8 cellular contexts compared by ENCODE assay signal in genomic region chr5:149228610-149229297, GRCh38. TPM values are rescaled to one million over a fixed set of nuclear protein-coding genes. Genes with fewer than 3 reads are reported as not detected.
DNase-seq lines count a peak whose midpoint lies in the region; ATAC-seq and TF ChIP-seq lines count a peak whose summit lies in the region.

No MANE protein-coding gene starts in this region.

- peak; percentile 94 for TF ChIP-seq RAD21 in liver (IDR thresholded peaks at IDR 0.05)

- TF ChIP-seq CTCF in GM12872 (IDR thresholded peaks at IDR 0.05; ENCODE audit: insufficient read depth, low read depth, low read length) = peak; percentile 19; the same call in 1 of the 3 replicates
- TF ChIP-seq CTCF in colonic mucosa (IDR thresholded peaks at IDR 0.05) = peak; percentile 71
- peak; percentile 69 for TF ChIP-seq CTCF in liver (IDR thresholded peaks at IDR 0.05; ENCODE audit: low read depth, low read length, missing input control)

- no peak overlapping the region for H3K9ac ChIP-seq in colonic mucosa (ENCODE audit: low read depth in 2 of 2, low read length in 2 of 2)
- H3K9ac ChIP-seq in liver (ENCODE audit: low read depth in 1 of 2, low read length in 2 of 2) = no peak overlapping the region

- H3K27ac ChIP-seq in colonic mucosa = no peak overlapping the region
- H3K27ac ChIP-seq in liver (ENCODE audit: low read depth in 1 of 2, low read length in 2 of 2) = peak overlapping the region in 1 of 2 donors; percentile 6

- H3K4me1 ChIP-seq in colonic mucosa (peaks cover 5% of the 10 kb centered on the region), liver (ENCODE audit: control insufficient read depth in 4 of 4, insufficient read depth in 4 of 4, low read length in 3 of 4) (peaks cover 0 to 6% (median 0%) of the 10 kb centered on the region in 4 donors)

- H3K36me3 ChIP-seq in colonic mucosa = no peaks in the 10 kb centered on the region
- peaks cover 7 to 49% (median 36%) of the 10 kb centered on the region in 4 donors for H3K36me3 ChIP-seq in liver (ENCODE audit: control insufficient read depth in 4 of 4, insufficient read depth in 3 of 4, low read depth in 1 of 4, low read length in 3 of 4)

- intact Hi-C loops in colonic mucosa (cut with DNase I) = loop anchor here (2.0 kb wide), 1 partner anchor 88 kb away; the partner anchor contains the start of gene ABLIM3

- H3K27me3 ChIP-seq in colonic mucosa (no peaks in the 10 kb centered on the region), liver (ENCODE audit: control insufficient read depth in 4 of 4, insufficient read depth in 4 of 4, low read length in 3 of 4) (no peaks in the 10 kb centered on the region)

- H3K9me3 ChIP-seq in colonic mucosa = no peaks in the 10 kb centered on the region
- H3K9me3 ChIP-seq in liver (ENCODE audit: control insufficient read depth in 4 of 4, low read length in 3 of 4) = no peaks in the 10 kb centered on the region

- ATAC-seq in GM19397 (IDR thresholded peaks at IDR 0.05; ENCODE audit: unreplicated experiment) = no peak

- peak; percentile 15 to 52 for DNase-seq in NOMO-1 (lab: John Stamatoyannopoulos, UW; ENCODE audit: unreplicated experiment in 2 of 2)
- peak; percentile 31 for DNase-seq in colonic mucosa
- no peak for DNase-seq in stimulated activated naive CD4-positive, alpha-beta T cell treated with Interleukin-2 at 50 U/mL for 16 hours (lab: John Stamatoyannopoulos, UW)
- DNase-seq in activated T-cell treated with anti-CD3 and anti-CD28 coated beads, Interleukin-2, amount 50 U/mL, for 48 hours = no peak
- DNase-seq in activated CD4-positive, alpha-beta T cell treated with anti-CD3 and anti-CD28 coated beads, Interleukin-2, amount 50 U/mL, for 1 hour = no peak

- H3K4me3 ChIP-seq in colonic mucosa (no peak overlapping the region), liver (ENCODE audit: low read depth in 1 of 3, low read length in 3 of 3) (no peak overlapping the region)

- 29% methylated on average over 5 of the region's 5 CpGs for WGBS in liver

TF ChIP-seq in liver, 16 proteins besides CTCF, POLR2A, EP300 and RAD21:
- no peak for TF ChIP-seq HNF4G (IDR thresholded peaks at IDR 0.05)
- TF ChIP-seq ZBTB33 (IDR thresholded peaks at IDR 0.05) = no peak
- peak; percentile 66 for TF ChIP-seq MAX (IDR thresholded peaks at IDR 0.05)
- peak; percentile 100 for TF ChIP-seq NR2F2 (IDR thresholded peaks at IDR 0.05)
- TF ChIP-seq TAF1 (conservative IDR thresholded peaks at IDR 0.05) = no peak
- TF ChIP-seq HNF4A (conservative IDR thresholded peaks at IDR 0.05) = no peak
- TF ChIP-seq FOXA2 (IDR thresholded peaks at IDR 0.05) = no peak
- TF ChIP-seq ATF3 (IDR thresholded peaks at IDR 0.05) = no peak
- peak in 1 of 2 donors; percentile 52 for TF ChIP-seq EGR1 (IDR thresholded peaks at IDR 0.05; ENCODE audit: low read depth in 2 of 2)
- TF ChIP-seq GABPA (IDR thresholded peaks at IDR 0.05 in 1 of 2, conservative IDR thresholded peaks at IDR 0.05 in 1 of 2) = peak; percentile 66 to 68
- no peak for TF ChIP-seq JUND (IDR thresholded peaks at IDR 0.05)
- peak; percentile 55 to 58 for TF ChIP-seq RXRA (IDR thresholded peaks at IDR 0.05)
- TF ChIP-seq SP1 (IDR thresholded peaks at IDR 0.05) = peak; percentile 31
- TF ChIP-seq REST (IDR thresholded peaks at IDR 0.05) = peak; percentile 97
- TF ChIP-seq FOXA1 (IDR thresholded peaks at IDR 0.05) = no peak
- TF ChIP-seq YY1 (IDR thresholded peaks at IDR 0.05) = no peak
TF ChIP-seq in liver: peak in this region for 7.

RNA-seq across cellular contexts. Expression of gene AFAP1L1, which starts 42.9 kb away (rescaled TPM):
- 1 to 10 TPM; 1.6 to 4.0 TPM for total RNA-seq in colonic mucosa
- total RNA-seq in liver = 10 to 100 TPM in 1 of 2 donors, 1 to 10 TPM in 1; 5.2 to 11.6 TPM
- 1 to 10 TPM; 2.1 to 2.8 TPM for polyA plus RNA-seq in liver

Comparison
In these comparisons a context has a peak if more than half of its experiments do, and no peak if none do; other contexts are left out.
1. CTCF ChIP-seq: peak in every context shown above with its lines; median percentile 71 in colonic mucosa; 69 in liver; 19 in GM12872.
2. DNase-seq: peak in NOMO-1 (2 of 2) and colonic mucosa (single experiment); none in stimulated activated naive CD4-positive, alpha-beta T cell treated with Interleukin-2 at 50 U/mL for 16 hours (single experiment), activated T-cell treated with anti-CD3 and anti-CD28 coated beads, Interleukin-2, amount 50 U/mL, for 48 hours (0 of 2) and activated CD4-positive, alpha-beta T cell treated with anti-CD3 and anti-CD28 coated beads, Interleukin-2, amount 50 U/mL, for 1 hour (single experiment).